Comparison of ENCODE assay signal across 8 cellular contexts in genomic region chr17:32461853-32462617, GRCh38. TPM values are rescaled to one million over a fixed set of nuclear protein-coding genes. Genes with fewer than 3 reads are reported as not detected.
DNase-seq lines count a peak whose midpoint lies in the region; ATAC-seq and TF ChIP-seq lines count a peak whose summit lies in the region.

No MANE protein-coding gene starts in this region.

- peaks cover 38% of the 10 kb centered on the region for H3K36me3 Mint-ChIP-seq in natural killer cell treated with Interleukin-12 subunit alpha and Interleukin-12 subunit beta and Interleukin-15 and Interleukin-18, amount 100 ng/mL, for 72 hours

- H4K20me1 ChIP-seq in GM23248 (ENCODE audit: insufficient read depth): peaks cover 4% of the 10 kb centered on the region; the same call in 1 of the 2 replicates

- TF ChIP-seq EP300 in upper lobe of left lung (IDR thresholded peaks at IDR 0.05): no peak

- WGBS in GM23248 (ENCODE audit: low coverage in 1 of 2, low lambda C conversion rate in 2 of 2, missing lambda C conversion rate in 2 of 2), 2 experiments: 41 to 44% methylated on average over 1 of the region's 1 CpG
- WGBS in upper lobe of left lung, 2 donors: 52 to 65% methylated on average over 1 of the region's 1 CpG

- peaks cover 6% of the 10 kb centered on the region; the same call in 1 of the 2 replicates for H3F3A ChIP-seq in GM23248 (ENCODE audit: insufficient read depth)

- no peak overlapping the region for H3K9ac ChIP-seq in GM23248

- H3K4me1 ChIP-seq in A673 (ENCODE audit: insufficient read depth, low read length, poor library complexity, severe bottlenecking) (no peaks in the 10 kb centered on the region), GM23248 (ENCODE audit: insufficient read depth) (no peaks in the 10 kb centered on the region), upper lobe of left lung (no peaks in the 10 kb centered on the region)

- H3K27ac ChIP-seq in A673 (ENCODE audit: low read depth, low read length, poor library complexity, severe bottlenecking) (no peak overlapping the region), GM23248 (no peak overlapping the region), epithelial cell of prostate (no peak overlapping the region), upper lobe of left lung (no peak overlapping the region)

- H3K27me3 ChIP-seq in A673 (replicated peaks; ENCODE audit: insufficient read depth, low read depth, low read length, poor library complexity): no peaks in the 10 kb centered on the region
- H3K27me3 ChIP-seq in GM23248 (replicated peaks; ENCODE audit: insufficient read depth): no peaks in the 10 kb centered on the region
- no peaks in the 10 kb centered on the region for H3K27me3 ChIP-seq in upper lobe of left lung

- BruUV-seq in A673 (replicated peaks; lab: Mats Ljungman, UMichigan): no TSS peak

- peak overlapping the region in 1 of 2 donors; percentile 25 for H3K27ac Mint-ChIP-seq in natural killer cell treated with Interleukin-12 subunit alpha and Interleukin-12 subunit beta and Interleukin-15 and Interleukin-18, amount 100 ng/mL, for 72 hours

- H3K9me3 Mint-ChIP-seq in natural killer cell treated with Interleukin-12 subunit alpha and Interleukin-12 subunit beta and Interleukin-15 and Interleukin-18, amount 100 ng/mL, for 72 hours: no peaks in the 10 kb centered on the region

- DNase-seq in A673 (ENCODE audit: low spot score): peak; percentile 49
- DNase-seq in GM23248: peak; percentile 80
- DNase-seq in NCI-H748 (lab: John Stamatoyannopoulos, UW; ENCODE audit: unreplicated experiment): peak; percentile 64
- peak; percentile 75 for DNase-seq in activated CD8-positive, alpha-beta memory T cell treated with anti-CD3 and anti-CD28 coated beads for 24 hours
- peak; percentile 43 for DNase-seq in epithelial cell of prostate (ENCODE audit: low read depth, low spot score)
- DNase-seq in natural killer cell treated with Interleukin-12 subunit alpha and Interleukin-12 subunit beta and Interleukin-15 and Interleukin-18, amount 100 ng/mL, for 72 hours (ENCODE audit: low spot score): peak; percentile 67
- DNase-seq in upper lobe of left lung: no peak

- no peak overlapping the region for H3K4me3 Mint-ChIP-seq in natural killer cell treated with Interleukin-12 subunit alpha and Interleukin-12 subunit beta and Interleukin-15 and Interleukin-18, amount 100 ng/mL, for 72 hours

- intact Hi-C loops in A673 (cut with micrococcal nuclease; ENCODE audit: unreplicated experiment): loop anchor here (1.0 kb wide), 1 partner anchor 293 kb away; no protein-coding TSS in a partner anchor

- in situ Hi-C loops in GM23248 (cut with MboI): no loop called here

- TF ChIP-seq CTCF in A673 (conservative IDR thresholded peaks at IDR 0.05; ENCODE audit: low read depth, low read length) (peak; percentile 56), upper lobe of left lung (IDR thresholded peaks at IDR 0.05) (peak in 5 of 6 experiments; percentile 25 to 43 (median 26))

- peaks cover 14 to 26% of the 10 kb centered on the region in 2 donors for H3K4me1 Mint-ChIP-seq in natural killer cell treated with Interleukin-12 subunit alpha and Interleukin-12 subunit beta and Interleukin-15 and Interleukin-18, amount 100 ng/mL, for 72 hours (ENCODE audit: low read depth in 2 of 2)

- no peak overlapping the region for H2AFZ ChIP-seq in GM23248

- peak in 1 of 2 donors; percentile 56 for ATAC-seq in natural killer cell treated with Interleukin-12 subunit alpha and Interleukin-12 subunit beta and Interleukin-15 and Interleukin-18, amount 100 ng/mL, for 72 hours
- ATAC-seq in upper lobe of left lung (ENCODE audit: low FRiP score in 2 of 2) (peak in 1 of 2 donors; percentile 71), HG02970 (IDR thresholded peaks at IDR 0.05; ENCODE audit: low FRiP score, unreplicated experiment) (no peak)

- peaks cover 82% of the 10 kb centered on the region for H3K79me2 ChIP-seq in GM23248 (ENCODE audit: insufficient read depth)

- H3K36me3 ChIP-seq in A673 (ENCODE audit: insufficient read depth, low read length, poor library complexity, severe bottlenecking): peaks cover 46% of the 10 kb centered on the region
- peaks cover 40% of the 10 kb centered on the region for H3K36me3 ChIP-seq in GM23248 (ENCODE audit: low read depth)
- peaks cover 15 to 97% (median 67%) of the 10 kb centered on the region in 4 donors for H3K36me3 ChIP-seq in upper lobe of left lung

- H3K9me3 ChIP-seq in A673 (ENCODE audit: low read depth, low read length, poor library complexity, severe bottlenecking) (no peaks in the 10 kb centered on the region), GM23248 (ENCODE audit: low read depth) (no peaks in the 10 kb centered on the region), upper lobe of left lung (no peaks in the 10 kb centered on the region)

- POLR2A ChIA-PET in A673 (lab: Charles Lee; ENCODE audit: low non-redundant PET): no interaction called here

- no peaks in the 10 kb centered on the region for H3K27me3 Mint-ChIP-seq in natural killer cell treated with Interleukin-12 subunit alpha and Interleukin-12 subunit beta and Interleukin-15 and Interleukin-18, amount 100 ng/mL, for 72 hours

- TF ChIP-seq POLR2A in upper lobe of left lung (IDR thresholded peaks at IDR 0.05): no peak

- H3K9me2 ChIP-seq in GM23248 (ENCODE audit: insufficient read depth): no peaks in the 10 kb centered on the region

- CTCF ChIA-PET in A673 (lab: Charles Lee): interaction anchor here (0.6 to 1.6 kb wide), 2 partner anchors 18 to 209 kb away, joined by 4 read pairs; partner anchors contain the start of gene PSMD11

- no peak overlapping the region for H3K4me3 ChIP-seq in A673 (ENCODE audit: low read depth, low read length, poor library complexity, severe bottlenecking)
- H3K4me3 ChIP-seq in GM23248: no peak overlapping the region
- no peak overlapping the region for H3K4me3 ChIP-seq in upper lobe of left lung

- H3K4me2 ChIP-seq in GM23248 (ENCODE audit: unreplicated experiment): no peak overlapping the region

RNA-seq across cellular contexts. Expression of gene PSMD11, which starts 17.7 kb away (rescaled TPM):
- total RNA-seq in A673 (2021) (195 and 213 TPM in 2 replicates), upper lobe of left lung (10 to 100 TPM; 42.4 to 71.4 (median 62.8) TPM)
- total RNA-seq in GM23248 (2014; rRNA removed; shearing (Covaris generic)): 44.2 and 47.2 TPM in 2 replicates
- 156 and 158 TPM in 2 replicates for polyA plus RNA-seq in GM23248 (2016; fragmentation: Nextera tagmentation; extraction: Ambion mirVana)
- 100 to 1,000 TPM; 179 to 203 TPM for total RNA-seq in natural killer cell treated with Interleukin-12 subunit alpha and Interleukin-12 subunit beta and Interleukin-15 and Interleukin-18, amount 100 ng/mL, for 72 hours

RNA-seq across cellular contexts. Expression of gene CDK5R1, which starts 24.8 kb away (rescaled TPM):
- total RNA-seq in A673 (2021) (3.9 and 5.1 TPM in 2 replicates), upper lobe of left lung (1 to 10 TPM in 4 of 6 donors, under 1 TPM in 2; 0.76 to 3.1 (median 1.5) TPM)
- 1.2 and 1.5 TPM in 2 replicates for total RNA-seq in GM23248 (2014; rRNA removed; shearing (Covaris generic))
- polyA plus RNA-seq in GM23248 (2016; fragmentation: Nextera tagmentation; extraction: Ambion mirVana): 0.39 and 0.63 TPM in 2 replicates
- total RNA-seq in natural killer cell treated with Interleukin-12 subunit alpha and Interleukin-12 subunit beta and Interleukin-15 and Interleukin-18, amount 100 ng/mL, for 72 hours: 1 to 10 TPM; 3.7 to 5.9 TPM

Comparison
In these comparisons a context has a peak if more than half of its experiments do, and no peak if none do; other contexts are left out.
1. DNase-seq: peak in A673 (single experiment), GM23248 (single experiment), NCI-H748 (single experiment), activated CD8-positive, alpha-beta memory T cell treated with anti-CD3 and anti-CD28 coated beads for 24 hours (single experiment), epithelial cell of prostate (single experiment) and natural killer cell treated with Interleukin-12 subunit alpha and Interleukin-12 subunit beta and Interleukin-15 and Interleukin-18, amount 100 ng/mL, for 72 hours (single experiment); none in upper lobe of left lung (0 of 2).